1 cellular context compared by ENCODE assay signal in genomic region chr6:64301307-64302236, GRCh38.
TF ChIP-seq lines count a peak whose summit lies in the region.

No MANE protein-coding gene starts in this region.

TF ChIP-seq in HepG2, 621 proteins besides CTCF, POLR2A, EP300 and RAD21 (continued from another document):
- TF ChIP-seq ZFP91 (CRISPR knock-in tag; IDR thresholded peaks at IDR 0.05; ENCODE audit: borderline replicate concordance) (no peak), TBX2 (CRISPR knock-in tag; IDR thresholded peaks at IDR 0.05; ENCODE audit: borderline replicate concordance) (peak; percentile 98), AKAP8 (CRISPR knock-in tag; IDR thresholded peaks at IDR 0.05) (no peak), ZNF280D (CRISPR knock-in tag; IDR thresholded peaks at IDR 0.05) (peak; percentile 79; the same call in 1 of the 2 replicates), ARID5B (CRISPR knock-in tag; IDR thresholded peaks at IDR 0.05) (peak; percentile 97), POGK (CRISPR knock-in tag; conservative IDR thresholded peaks at IDR 0.05) (no peak), ZMAT3 (CRISPR knock-in tag; conservative IDR thresholded peaks at IDR 0.05) (no peak), SOX13 (IDR thresholded peaks at IDR 0.05) (peak; percentile 94), SOX13 (CRISPR knock-in tag; conservative IDR thresholded peaks at IDR 0.05 in 1 of 2, IDR thresholded peaks at IDR 0.05 in 1 of 2) (peak in 1 of 2 experiments; percentile 99; a peak in 2 of 4 replicates), ZNF556 (CRISPR knock-in tag; IDR thresholded peaks at IDR 0.05; ENCODE audit: borderline replicate concordance) (0 out of 2 replicates have a peak, but pooled peaks have one; percentile 69), NR2C2 (CRISPR knock-in tag; IDR thresholded peaks at IDR 0.05; ENCODE audit: borderline replicate concordance) (peak; percentile 40; the same call in 1 of the 2 replicates), KDM3A (CRISPR knock-in tag; IDR thresholded peaks at IDR 0.05; ENCODE audit: low read depth) (0 out of 2 replicates have a peak, but pooled peaks have one; percentile 55), ZNF101 (CRISPR knock-in tag; IDR thresholded peaks at IDR 0.05; ENCODE audit: borderline replicate concordance, low read depth) (no peak), ZNF691 (CRISPR knock-in tag; IDR thresholded peaks at IDR 0.05; ENCODE audit: borderline replicate concordance, low read depth) (no peak), ZNF550 (CRISPR knock-in tag; IDR thresholded peaks at IDR 0.05; ENCODE audit: borderline replicate concordance) (no peak), PREB (CRISPR knock-in tag; IDR thresholded peaks at IDR 0.05) (no peak), MEF2D (CRISPR knock-in tag; IDR thresholded peaks at IDR 0.05) (peak; percentile 99), MXD1 (CRISPR knock-in tag; IDR thresholded peaks at IDR 0.05) (no peak), GMEB1 (CRISPR knock-in tag; IDR thresholded peaks at IDR 0.05; ENCODE audit: borderline replicate concordance) (0 out of 2 replicates have a peak, but pooled peaks have one; percentile 46), GATAD2A (CRISPR knock-in tag; IDR thresholded peaks at IDR 0.05) (peak; percentile 86), SAP130 (CRISPR knock-in tag; IDR thresholded peaks at IDR 0.05; ENCODE audit: low read depth) (peak; percentile 55), ZNF317 (CRISPR knock-in tag; IDR thresholded peaks at IDR 0.05) (peak; percentile 63; the same call in 1 of the 2 replicates), ZNF773 (CRISPR knock-in tag; IDR thresholded peaks at IDR 0.05; ENCODE audit: borderline replicate concordance) (no peak), PPARG (CRISPR knock-in tag; conservative IDR thresholded peaks at IDR 0.05) (0 out of 2 replicates have a peak, but pooled peaks have one; percentile 37), NFIC (IDR thresholded peaks at IDR 0.05; ENCODE audit: low read length) (peak; percentile 91), FOXM1 (CRISPR knock-in tag; IDR thresholded peaks at IDR 0.05) (no peak)
TF ChIP-seq in HepG2: peak in this region for 151.
